ENCODE assay signal across 13 cellular contexts in the genomic region with DNA sequence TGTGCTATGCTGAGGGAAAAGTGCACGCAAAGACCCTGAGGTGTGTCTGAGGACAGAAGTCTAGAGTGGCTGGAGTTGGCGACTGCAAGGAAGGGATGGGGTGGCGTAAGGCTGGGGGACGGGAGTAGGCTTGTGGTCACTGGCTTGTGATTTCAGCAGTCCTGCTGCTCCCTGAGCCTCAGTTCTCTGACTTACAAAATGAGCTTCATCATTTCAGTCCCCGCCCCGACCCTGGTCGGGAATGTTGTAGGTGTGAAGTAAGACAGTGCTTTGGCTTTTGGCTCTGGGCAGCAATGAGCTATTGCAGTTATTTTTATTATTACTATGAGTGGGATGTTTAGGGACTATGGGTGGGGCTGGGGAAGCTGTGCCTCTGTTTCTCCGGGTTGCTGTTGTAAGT. TPM values are rescaled to one million over a fixed set of nuclear protein-coding genes. Genes with fewer than 3 reads are reported as not detected.
A peak's percentile ranks its signal among the peaks of the same experiment; 100 is the strongest.
DNase-seq lines count a peak whose midpoint lies in the region; ATAC-seq and TF ChIP-seq lines count a peak whose summit lies in the region.
"Had no signal": no experiment of that assay in that cellular context is flagged by ENCODE, and none has a peak within 500 bp of the region (broad histone marks: within the 10 kb centered on the region; RNA-seq: fewer than 3 reads in every experiment).

No MANE protein-coding gene starts in this region.

- DNase-seq in left ventricle myocardium inferior (no peak), Right ventricle myocardium inferior (ENCODE audit: missing footprints) (no peak), fibroblast of pulmonary artery (ENCODE audit: low read depth) (peak; percentile 41), osteoblast (ENCODE audit: insufficient read length, low spot score, missing footprints) (no peak), SK-N-SH (no peak), SIG-M5 treated with dmso at 0.1 percent for 504 hours (lab: John Stamatoyannopoulos, UW; ENCODE audit: unreplicated experiment) (no peak), hippocampal formation (lab: John Stamatoyannopoulos, UW) (no peak)
- DNase-seq: activated CD8-positive, alpha-beta T cell treated with anti-CD3 and anti-CD28 coated beads for 36 hours; activated effector memory CD4-positive, alpha-beta T cell treated with anti-CD3 and anti-CD28 coated beads, Interleukin-2, amount 50 U/mL, for 16 hours; NCI-H526; T-helper 9 cell had no signal

- no peak for ATAC-seq in Right ventricle myocardium inferior
- ATAC-seq in HG02852 (IDR thresholded peaks at IDR 0.05; ENCODE audit: unreplicated experiment) = no peak
- ATAC-seq: activated CD8-positive, alpha-beta T cell treated with anti-CD3 and anti-CD28 coated beads for 36 hours had no signal

- TF ChIP-seq EP300 in SK-N-SH (IDR thresholded peaks at IDR 0.05; ENCODE audit: borderline replicate concordance in 1 of 2, low read depth in 1 of 2, low read length in 1 of 2) = no peak

- no peaks in the 10 kb centered on the region for H3K36me3 ChIP-seq in left ventricle myocardium inferior
- no peaks in the 10 kb centered on the region for H3K36me3 ChIP-seq in osteoblast (ENCODE audit: insufficient read depth, low read length)
- H3K36me3 ChIP-seq in SK-N-SH (replicated peaks in 1 of 2; ENCODE audit: control insufficient read depth in 1 of 2, insufficient read depth in 2 of 2, low read length in 1 of 2) = no peaks in the 10 kb centered on the region

- intact Hi-C loops in left ventricle myocardium inferior (cut with micrococcal nuclease) (no loop called here), Right ventricle myocardium inferior (cut with DNase I) (loop anchor here (1.0 kb wide), 1 partner anchor 9 kb away; no protein-coding TSS in a partner anchor)

- H2AFZ ChIP-seq in osteoblast (ENCODE audit: low read length) (peak overlapping the region; percentile 41), SK-N-SH (ENCODE audit: low read depth) (no peak overlapping the region)

- H3K4me3 ChIP-seq in left ventricle myocardium inferior = peak overlapping the region; percentile 30
- no peak overlapping the region for H3K4me3 ChIP-seq in fibroblast of pulmonary artery (replicated peaks; ENCODE audit: low read depth, low read length)
- H3K4me3 ChIP-seq in osteoblast (ENCODE audit: insufficient read depth, low read length) = no peak overlapping the region
- no peak overlapping the region for H3K4me3 ChIP-seq in SK-N-SH (ENCODE audit: low read depth in 2 of 2, low read length in 1 of 2)

- H3K4me1 ChIP-seq in left ventricle myocardium inferior = peaks cover 100% of the 10 kb centered on the region
- peaks cover 30% of the 10 kb centered on the region for H3K4me1 ChIP-seq in osteoblast (ENCODE audit: insufficient read depth, low read length)
- peaks cover 15 to 16% of the 10 kb centered on the region in 2 experiments; a peak in 3 of 4 replicates for H3K4me1 ChIP-seq in SK-N-SH (ENCODE audit: control insufficient read depth in 1 of 2, insufficient read depth in 2 of 2, low read depth in 1 of 2, low read length in 1 of 2)

- H4K20me1 ChIP-seq in osteoblast (ENCODE audit: insufficient read depth, low read length) (no peaks in the 10 kb centered on the region), SK-N-SH (ENCODE audit: insufficient read depth) (no peaks in the 10 kb centered on the region)

- CTCF ChIA-PET in SK-N-SH (lab: Yijun Ruan, JAX) = interaction anchor here (1.0 to 8.5 kb wide), 6 partner anchors 9 to 60 kb away, joined by 3 to 101 read pairs (median 6); partner anchors contain the start of gene ADGRG1

- H3K9ac ChIP-seq in SK-N-SH = no peak overlapping the region

- H3K79me2 ChIP-seq in osteoblast (ENCODE audit: insufficient read depth, low read length) (no peaks in the 10 kb centered on the region), SK-N-SH (ENCODE audit: insufficient read depth) (no peaks in the 10 kb centered on the region)

- POLR2A ChIA-PET in SK-N-SH (lab: Yijun Ruan, JAX) = no interaction called here

- TF ChIP-seq CTCF in left ventricle myocardium inferior (IDR thresholded peaks at IDR 0.05; ENCODE audit: borderline replicate concordance) = no peak
- no peak for TF ChIP-seq CTCF in fibroblast of pulmonary artery (IDR thresholded peaks at IDR 0.05; ENCODE audit: low read length, missing control alignments)
- TF ChIP-seq CTCF in osteoblast (IDR thresholded peaks at IDR 0.05; ENCODE audit: extremely low read depth, low read depth, low read length) = no peak
- no peak for TF ChIP-seq CTCF in SK-N-SH (IDR thresholded peaks at IDR 0.05)

- no peaks in the 10 kb centered on the region for H3K9me2 ChIP-seq in SK-N-SH

- peaks cover 9% of the 10 kb centered on the region for H3K27me3 ChIP-seq in left ventricle myocardium inferior (ENCODE audit: low read depth)
- no peaks in the 10 kb centered on the region for H3K27me3 ChIP-seq in osteoblast (ENCODE audit: insufficient read depth, low read length)
- H3K27me3 ChIP-seq in SK-N-SH (ENCODE audit: insufficient read depth) = no peaks in the 10 kb centered on the region

- H3F3A ChIP-seq in SK-N-SH (replicated peaks; ENCODE audit: insufficient read depth) = no peaks in the 10 kb centered on the region

- TF ChIP-seq RAD21 in SK-N-SH (IDR thresholded peaks at IDR 0.05; ENCODE audit: low read length) = no peak

- H3K27ac ChIP-seq in left ventricle myocardium inferior (replicated peaks) = peak overlapping the region; percentile 93
- no peak overlapping the region for H3K27ac ChIP-seq in osteoblast (ENCODE audit: low read depth, low read length)
- H3K27ac ChIP-seq in SK-N-SH (ENCODE audit: low read depth in 2 of 2, low read length in 1 of 2) = no peak overlapping the region

- no peaks in the 10 kb centered on the region for H3K9me3 ChIP-seq in left ventricle myocardium inferior (replicated peaks)
- no peaks in the 10 kb centered on the region for H3K9me3 ChIP-seq in osteoblast (ENCODE audit: low read depth, low read length)
- no peaks in the 10 kb centered on the region for H3K9me3 ChIP-seq in SK-N-SH

- H3K4me2 ChIP-seq in osteoblast (ENCODE audit: insufficient read depth, low read length) (no peak overlapping the region), SK-N-SH (no peak overlapping the region)

- WGBS in SK-N-SH (ENCODE audit: low lambda C conversion rate) = 85% methylated on average over 8 of the region's 8 CpGs

TF ChIP-seq in SK-N-SH, 30 proteins besides CTCF, POLR2A, EP300 and RAD21 (continues in another document):
- TF ChIP-seq RCOR1 (IDR thresholded peaks at IDR 0.05; ENCODE audit: low read length) = no peak
- no peak for TF ChIP-seq MXI1 (IDR thresholded peaks at IDR 0.05; ENCODE audit: low read depth, low read length)
- no peak for TF ChIP-seq USF1 (IDR thresholded peaks at IDR 0.05; ENCODE audit: borderline replicate concordance, low read depth)
- no peak for TF ChIP-seq RFX5 (IDR thresholded peaks at IDR 0.05; ENCODE audit: low read length)
- TF ChIP-seq, protein P1, sequence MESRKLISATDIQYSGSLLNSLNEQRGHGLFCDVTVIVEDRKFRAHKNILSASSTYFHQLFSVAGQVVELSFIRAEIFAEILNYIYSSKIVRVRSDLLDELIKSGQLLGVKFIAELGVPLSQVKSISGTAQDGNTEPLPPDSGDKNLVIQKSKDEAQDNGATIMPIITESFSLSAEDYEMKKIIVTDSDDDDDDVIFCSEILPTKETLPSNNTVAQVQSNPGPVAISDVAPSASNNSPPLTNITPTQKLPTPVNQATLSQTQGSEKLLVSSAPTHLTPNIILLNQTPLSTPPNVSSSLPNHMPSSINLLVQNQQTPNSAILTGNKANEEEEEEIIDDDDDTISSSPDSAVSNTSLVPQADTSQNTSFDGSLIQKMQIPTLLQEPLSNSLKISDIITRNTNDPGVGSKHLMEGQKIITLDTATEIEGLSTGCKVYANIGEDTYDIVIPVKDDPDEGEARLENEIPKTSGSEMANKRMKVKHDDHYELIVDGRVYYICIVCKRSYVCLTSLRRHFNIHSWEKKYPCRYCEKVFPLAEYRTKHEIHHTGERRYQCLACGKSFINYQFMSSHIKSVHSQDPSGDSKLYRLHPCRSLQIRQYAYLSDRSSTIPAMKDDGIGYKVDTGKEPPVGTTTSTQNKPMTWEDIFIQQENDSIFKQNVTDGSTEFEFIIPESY (IDR thresholded peaks at IDR 0.05; ENCODE audit: borderline replicate concordance, low read depth) = no peak
- TF ChIP-seq PBX3 (IDR thresholded peaks at IDR 0.05) = no peak
- TF ChIP-seq TCF12 (IDR thresholded peaks at IDR 0.05) = no peak
- no peak for TF ChIP-seq RXRA (IDR thresholded peaks at IDR 0.05; ENCODE audit: borderline replicate concordance, low read depth)

RNA-seq across cellular contexts. Expression of gene ADGRG1, which starts 8.6 kb away (rescaled TPM):
- total RNA-seq in left ventricle myocardium inferior (21.3 TPM), Right ventricle myocardium inferior (23.1 TPM), osteoblast (0.29 and 0.72 TPM in 2 replicates)
- 2.6 and 7.4 TPM in 2 replicates for polyA plus RNA-seq in SK-N-SH (2012; rRNA removed)
- 3.1 and 4.6 TPM in 2 replicates for polyA plus RNA-seq in SK-N-SH (2012; cell fraction: cytosol; rRNA removed)
- 8.1 and 10.9 TPM in 2 replicates for polyA plus RNA-seq in SK-N-SH (2012; cell fraction: nucleus; rRNA removed)

RNA-seq across cellular contexts. Expression of gene ADGRG3, which starts 31.1 kb away (rescaled TPM):
- 0.36 TPM for total RNA-seq in left ventricle myocardium inferior
- total RNA-seq in Right ventricle myocardium inferior = 0.87 TPM
- total RNA-seq in osteoblast = not detected in 2 replicates
- polyA plus RNA-seq in SK-N-SH (2012; rRNA removed) = not detected in 2 replicates
- polyA plus RNA-seq in SK-N-SH (2012; cell fraction: cytosol; rRNA removed) = not detected in 2 replicates
- not detected in 2 replicates for polyA plus RNA-seq in SK-N-SH (2012; cell fraction: nucleus; rRNA removed)
- total RNA-seq: activated CD8-positive, alpha-beta T cell treated with anti-CD3 and anti-CD28 coated beads for 36 hours had no signal

RNA-seq across cellular contexts. Expression of gene DRC7, which starts 57.6 kb away (rescaled TPM):
- total RNA-seq in left ventricle myocardium inferior (not detected), Right ventricle myocardium inferior (not detected), osteoblast (not detected in 2 replicates)
- polyA plus RNA-seq in SK-N-SH (2012; rRNA removed) = 0.58 and 0.94 TPM in 2 replicates
- 0.60 and 0.84 TPM in 2 replicates for polyA plus RNA-seq in SK-N-SH (2012; cell fraction: cytosol; rRNA removed)
- 1.2 and 2.2 TPM in 2 replicates for polyA plus RNA-seq in SK-N-SH (2012; cell fraction: nucleus; rRNA removed)
- total RNA-seq: epithelial cell of proximal tubule had no signal

Comparison
In these comparisons a context has a peak if more than half of its experiments do, and no peak if none do; other contexts are left out.
1. RNA of gene ADGRG1, which starts 8.6 kb away (total RNA-seq): 23.1 TPM in Right ventricle myocardium inferior (single experiment) and 21.3 TPM in left ventricle myocardium inferior (single experiment); 0.29 to 0.72 TPM in osteoblast; every median in the first group is over 10 times any median in the second.